In the genomic region with DNA sequence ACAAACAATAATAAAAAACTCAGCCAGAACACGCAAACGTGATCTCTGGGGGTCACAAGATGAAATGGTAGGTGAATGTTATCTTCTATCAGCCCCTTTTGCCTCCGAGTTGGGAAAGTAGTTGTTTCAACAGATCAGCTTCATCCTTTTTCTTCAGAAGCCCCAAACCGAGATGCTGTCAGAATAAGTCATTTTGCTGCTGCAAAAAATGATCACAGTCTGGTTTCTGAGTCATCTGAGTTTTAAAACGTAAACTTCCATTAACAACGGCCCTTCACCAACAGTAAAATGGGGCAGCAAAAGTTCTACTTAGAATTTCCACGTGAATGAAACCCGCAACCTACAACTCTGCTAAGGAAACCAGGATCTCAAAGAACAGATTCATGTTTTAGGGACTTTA, we compare ENCODE assay signal across 3 cellular contexts.
TF ChIP-seq lines count a peak whose summit lies in the region.

No MANE protein-coding gene starts in this region.

TF ChIP-seq in SK-N-SH, 30 proteins besides CTCF, POLR2A, EP300 and RAD21:
- TF ChIP-seq ELF1 (IDR thresholded peaks at IDR 0.05) (no peak), RXRA (IDR thresholded peaks at IDR 0.05; ENCODE audit: borderline replicate concordance, low read depth) (no peak), FOSL2 (IDR thresholded peaks at IDR 0.05; ENCODE audit: borderline replicate concordance, low read depth) (peak; percentile 13; the same call in 1 of the 2 replicates), PBX3 (IDR thresholded peaks at IDR 0.05) (0 out of 2 replicates have a peak, but pooled peaks have one; percentile 18), SMC3 (IDR thresholded peaks at IDR 0.05; ENCODE audit: low read depth, low read length) (no peak)
TF ChIP-seq in SK-N-SH: peak in this region for 2.

TF ChIP-seq in SK-N-SH treated with all-trans-retinoic acid at 6 μM for 48 hours, 23 proteins besides CTCF, POLR2A, EP300 and RAD21:
- TF ChIP-seq ZNF565 (CRISPR knock-in tag; conservative IDR thresholded peaks at IDR 0.05; ENCODE audit: low read depth) (no peak), BACH2 (CRISPR knock-in tag; IDR thresholded peaks at IDR 0.05; ENCODE audit: borderline replicate concordance) (no peak), OSR1 (CRISPR knock-in tag; IDR thresholded peaks at IDR 0.05) (no peak), ZC3H10 (CRISPR knock-in tag; IDR thresholded peaks at IDR 0.05) (no peak), SNAI2 (CRISPR knock-in tag; IDR thresholded peaks at IDR 0.05) (no peak), PPARA (CRISPR knock-in tag; IDR thresholded peaks at IDR 0.05; ENCODE audit: borderline replicate concordance) (no peak), ZNF70 (CRISPR knock-in tag; IDR thresholded peaks at IDR 0.05) (no peak)
- TF ChIP-seq, protein P1, sequence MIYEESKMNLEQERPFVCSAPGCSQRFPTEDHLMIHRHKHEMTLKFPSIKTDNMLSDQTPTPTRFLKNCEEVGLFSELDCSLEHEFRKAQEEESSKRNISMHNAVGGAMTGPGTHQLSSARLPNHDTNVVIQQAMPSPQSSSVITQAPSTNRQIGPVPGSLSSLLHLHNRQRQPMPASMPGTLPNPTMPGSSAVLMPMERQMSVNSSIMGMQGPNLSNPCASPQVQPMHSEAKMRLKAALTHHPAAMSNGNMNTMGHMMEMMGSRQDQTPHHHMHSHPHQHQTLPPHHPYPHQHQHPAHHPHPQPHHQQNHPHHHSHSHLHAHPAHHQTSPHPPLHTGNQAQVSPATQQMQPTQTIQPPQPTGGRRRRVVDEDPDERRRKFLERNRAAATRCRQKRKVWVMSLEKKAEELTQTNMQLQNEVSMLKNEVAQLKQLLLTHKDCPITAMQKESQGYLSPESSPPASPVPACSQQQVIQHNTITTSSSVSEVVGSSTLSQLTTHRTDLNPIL (CRISPR knock-in tag; IDR thresholded peaks at IDR 0.05; ENCODE audit: low read depth) = no peak

TF ChIP-seq in IMR-90, 13 proteins besides CTCF, POLR2A, EP300 and RAD21:
- TF ChIP-seq MAZ (IDR thresholded peaks at IDR 0.05; ENCODE audit: borderline replicate concordance, low read depth, low read length) = no peak
- TF ChIP-seq CHD1 (IDR thresholded peaks at IDR 0.05; ENCODE audit: low read depth, low read length) = no peak
- TF ChIP-seq MAFK (IDR thresholded peaks at IDR 0.05; ENCODE audit: low read depth, low read length) = no peak
- TF ChIP-seq MXI1 (IDR thresholded peaks at IDR 0.05; ENCODE audit: borderline replicate concordance, low read depth, low read length) = no peak
- no peak for TF ChIP-seq CEBPB (IDR thresholded peaks at IDR 0.05; ENCODE audit: low read depth, low read length)
- TF ChIP-seq RCOR1 (IDR thresholded peaks at IDR 0.05; ENCODE audit: insufficient replicate concordance, low read length) = no peak
- TF ChIP-seq, protein P2, sequence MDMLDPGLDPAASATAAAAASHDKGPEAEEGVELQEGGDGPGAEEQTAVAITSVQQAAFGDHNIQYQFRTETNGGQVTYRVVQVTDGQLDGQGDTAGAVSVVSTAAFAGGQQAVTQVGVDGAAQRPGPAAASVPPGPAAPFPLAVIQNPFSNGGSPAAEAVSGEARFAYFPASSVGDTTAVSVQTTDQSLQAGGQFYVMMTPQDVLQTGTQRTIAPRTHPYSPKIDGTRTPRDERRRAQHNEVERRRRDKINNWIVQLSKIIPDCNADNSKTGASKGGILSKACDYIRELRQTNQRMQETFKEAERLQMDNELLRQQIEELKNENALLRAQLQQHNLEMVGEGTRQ (IDR thresholded peaks at IDR 0.05; ENCODE audit: low read depth, low read length) = no peak
- no peak for TF ChIP-seq RFX5 (IDR thresholded peaks at IDR 0.05; ENCODE audit: low read depth, low read length)
- no peak for TF ChIP-seq NFE2L2 (IDR thresholded peaks at IDR 0.05; ENCODE audit: low read depth, low read length)
- TF ChIP-seq, protein P3, sequence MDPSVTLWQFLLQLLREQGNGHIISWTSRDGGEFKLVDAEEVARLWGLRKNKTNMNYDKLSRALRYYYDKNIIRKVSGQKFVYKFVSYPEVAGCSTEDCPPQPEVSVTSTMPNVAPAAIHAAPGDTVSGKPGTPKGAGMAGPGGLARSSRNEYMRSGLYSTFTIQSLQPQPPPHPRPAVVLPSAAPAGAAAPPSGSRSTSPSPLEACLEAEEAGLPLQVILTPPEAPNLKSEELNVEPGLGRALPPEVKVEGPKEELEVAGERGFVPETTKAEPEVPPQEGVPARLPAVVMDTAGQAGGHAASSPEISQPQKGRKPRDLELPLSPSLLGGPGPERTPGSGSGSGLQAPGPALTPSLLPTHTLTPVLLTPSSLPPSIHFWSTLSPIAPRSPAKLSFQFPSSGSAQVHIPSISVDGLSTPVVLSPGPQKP (IDR thresholded peaks at IDR 0.05; ENCODE audit: borderline replicate concordance, low read depth, low read length) = no peak
- TF ChIP-seq FOS (IDR thresholded peaks at IDR 0.05; ENCODE audit: low read depth, low read length) = no peak
- no peak for TF ChIP-seq SMC3 (IDR thresholded peaks at IDR 0.05; ENCODE audit: low read depth, low read length)
- TF ChIP-seq BHLHE40 (IDR thresholded peaks at IDR 0.05; ENCODE audit: low read depth, low read length) = no peak
